ENCODE assay signal across 8 cellular contexts in the genomic region with DNA sequence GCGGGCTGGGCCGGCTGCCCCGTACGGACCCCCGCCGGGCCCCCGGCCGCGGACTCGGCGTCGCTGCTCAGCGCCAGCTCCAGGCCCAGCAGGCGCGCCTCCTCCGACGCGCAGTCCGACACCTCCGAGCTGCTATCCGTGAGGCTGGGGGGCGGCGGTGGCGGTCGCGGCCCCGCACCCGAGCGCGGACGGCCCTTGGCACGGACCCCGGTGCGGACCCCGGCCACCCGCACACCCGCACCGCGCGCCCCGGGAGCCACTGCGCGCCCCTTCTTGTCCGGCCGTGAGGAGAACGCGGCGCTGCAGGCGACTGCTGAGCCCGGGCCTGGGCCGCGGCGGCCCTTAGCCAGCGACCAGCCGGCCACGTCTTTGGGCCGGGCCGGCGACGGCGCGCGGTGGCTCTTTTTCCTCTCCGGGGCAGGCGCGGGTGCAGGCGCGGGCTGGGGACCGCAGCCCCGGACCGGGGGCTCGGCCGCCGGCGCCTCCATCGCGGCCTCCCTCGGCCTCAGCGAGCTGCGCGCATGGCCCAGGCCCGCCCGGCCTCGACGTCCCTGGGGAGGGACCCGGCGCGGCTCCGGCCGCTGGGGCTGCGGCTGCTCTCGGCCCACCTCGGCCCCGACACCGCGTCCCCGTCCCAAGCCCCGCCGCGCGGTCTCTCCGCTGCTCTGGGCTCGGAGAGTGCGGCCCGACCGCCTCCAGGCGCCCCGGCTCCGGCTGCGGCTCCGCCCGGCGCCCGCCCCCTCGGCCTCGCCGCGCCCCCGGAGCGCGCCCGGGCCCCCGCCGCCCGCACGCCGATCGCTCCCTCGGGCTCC. TPM values are rescaled to one million over a fixed set of nuclear protein-coding genes. Genes with fewer than 3 reads are reported as not detected.
A peak's percentile ranks its signal among the peaks of the same experiment; 100 is the strongest.
DNase-seq lines count a peak whose midpoint lies in the region; ATAC-seq and TF ChIP-seq lines count a peak whose summit lies in the region.

No MANE protein-coding gene starts in this region.

- POLR2A ChIA-PET in WTC11 (lab: Charles Lee): interaction anchor here (0.6 to 1.5 kb wide), 5 partner anchors 21 to 186 kb away, joined by 3 to 10 read pairs (median 4); a partner anchor contains a TSS

- peak; percentile 50 for DNase-seq in NCI-H748 (lab: John Stamatoyannopoulos, UW; ENCODE audit: unreplicated experiment)
- no peak for DNase-seq in NCI-H748 treated with DMSO at 0.1 percent for 48 hours (lab: John Stamatoyannopoulos, UW)
- peak; percentile 31 for DNase-seq in WTC11 (ENCODE audit: low spot score)
- DNase-seq in left colon: peak in 1 of 2 donors; percentile 41
- DNase-seq in uterus: no peak
- DNase-seq in NCI-H2171 treated with DMSO at 0.1 percent for 48 hours (lab: John Stamatoyannopoulos, UW): no peak
- no peak for DNase-seq in activated T-cell treated with anti-CD3 and anti-CD28 coated beads, Interleukin-2, amount 50 U/mL, for 24 hours

- no peak overlapping the region for H3K27ac Mint-ChIP-seq in WTC11
- no peak overlapping the region for H3K27ac Mint-ChIP-seq in activated T-cell treated with anti-CD3 and anti-CD28 coated beads, Interleukin-2, amount 50 U/mL, for 24 hours

- intact Hi-C loops in left colon (cut with DNase I, micrococcal nuclease) (no loop called here), uterus (cut with DNase I; ENCODE audit: low total_unique reads) (no loop called here)

- H3K9me3 Mint-ChIP-seq in WTC11: no peaks in the 10 kb centered on the region
- no peaks in the 10 kb centered on the region for H3K9me3 Mint-ChIP-seq in activated T-cell treated with anti-CD3 and anti-CD28 coated beads, Interleukin-2, amount 50 U/mL, for 24 hours

- TF ChIP-seq POLR2A in uterus (IDR thresholded peaks at IDR 0.05): peak; percentile 46 to 58

- peaks cover 46% of the 10 kb centered on the region for H3K4me1 Mint-ChIP-seq in WTC11
- peaks cover 5% of the 10 kb centered on the region for H3K4me1 Mint-ChIP-seq in activated T-cell treated with anti-CD3 and anti-CD28 coated beads, Interleukin-2, amount 50 U/mL, for 24 hours (ENCODE audit: low read depth)

- H3K27ac ChIP-seq in uterus: peak overlapping the region; percentile 94 to 96

- H3K9me3 ChIP-seq in uterus: no peaks in the 10 kb centered on the region

- CTCF ChIA-PET in WTC11 (lab: Charles Lee): interaction anchor here (0.6 to 7.6 kb wide), 32 partner anchors 8 to 249 kb away, joined by 3 to 89 read pairs (median 6); a partner anchor contains a TSS

- ATAC-seq in HG02885 (IDR thresholded peaks at IDR 0.05; ENCODE audit: poor library complexity, unreplicated experiment): peak; percentile 52
- peak; percentile 11 for ATAC-seq in WTC11
- peak; percentile 0 for ATAC-seq in left colon

- no peak overlapping the region for H3K4me3 Mint-ChIP-seq in WTC11
- no peak overlapping the region for H3K4me3 Mint-ChIP-seq in activated T-cell treated with anti-CD3 and anti-CD28 coated beads, Interleukin-2, amount 50 U/mL, for 24 hours

- no peaks in the 10 kb centered on the region for H3K36me3 ChIP-seq in uterus

- H3K36me3 Mint-ChIP-seq in WTC11: no peaks in the 10 kb centered on the region
- H3K36me3 Mint-ChIP-seq in activated T-cell treated with anti-CD3 and anti-CD28 coated beads, Interleukin-2, amount 50 U/mL, for 24 hours (ENCODE audit: low read depth): no peaks in the 10 kb centered on the region

- TF ChIP-seq CTCF in WTC11 (IDR thresholded peaks at IDR 0.05) (no peak), uterus (IDR thresholded peaks at IDR 0.05) (no peak)

- peaks cover 0 to 16% of the 10 kb centered on the region in 2 donors for H3K4me1 ChIP-seq in uterus

- no peaks in the 10 kb centered on the region for H3K27me3 ChIP-seq in uterus

- peaks cover 18% of the 10 kb centered on the region for H3K27me3 Mint-ChIP-seq in WTC11 (ENCODE audit: low read depth)
- peaks cover 32% of the 10 kb centered on the region for H3K27me3 Mint-ChIP-seq in activated T-cell treated with anti-CD3 and anti-CD28 coated beads, Interleukin-2, amount 50 U/mL, for 24 hours

- peak overlapping the region; percentile 45 to 71 for H3K4me3 ChIP-seq in uterus

TF ChIP-seq in WTC11, 78 proteins besides CTCF, POLR2A, EP300 and RAD21:
- TF ChIP-seq, protein P1, sequence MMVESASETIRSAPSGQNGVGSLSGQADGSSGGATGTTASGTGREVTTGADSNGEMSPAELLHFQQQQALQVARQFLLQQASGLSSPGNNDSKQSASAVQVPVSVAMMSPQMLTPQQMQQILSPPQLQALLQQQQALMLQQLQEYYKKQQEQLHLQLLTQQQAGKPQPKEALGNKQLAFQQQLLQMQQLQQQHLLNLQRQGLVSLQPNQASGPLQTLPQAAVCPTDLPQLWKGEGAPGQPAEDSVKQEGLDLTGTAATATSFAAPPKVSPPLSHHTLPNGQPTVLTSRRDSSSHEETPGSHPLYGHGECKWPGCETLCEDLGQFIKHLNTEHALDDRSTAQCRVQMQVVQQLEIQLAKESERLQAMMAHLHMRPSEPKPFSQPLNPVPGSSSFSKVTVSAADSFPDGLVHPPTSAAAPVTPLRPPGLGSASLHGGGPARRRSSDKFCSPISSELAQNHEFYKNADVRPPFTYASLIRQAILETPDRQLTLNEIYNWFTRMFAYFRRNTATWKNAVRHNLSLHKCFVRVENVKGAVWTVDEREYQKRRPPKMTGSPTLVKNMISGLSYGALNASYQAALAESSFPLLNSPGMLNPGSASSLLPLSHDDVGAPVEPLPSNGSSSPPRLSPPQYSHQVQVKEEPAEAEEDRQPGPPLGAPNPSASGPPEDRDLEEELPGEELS (CRISPR knock-in tag; IDR thresholded peaks at IDR 0.05): peak; percentile 30; the same call in 1 of the 2 replicates
- TF ChIP-seq SMAD3 (CRISPR knock-in tag; IDR thresholded peaks at IDR 0.05; ENCODE audit: borderline replicate concordance) (no peak), TEAD1 (CRISPR knock-in tag; IDR thresholded peaks at IDR 0.05) (0 out of 2 replicates have a peak, but pooled peaks have one; percentile 10)
- TF ChIP-seq, protein P2, sequence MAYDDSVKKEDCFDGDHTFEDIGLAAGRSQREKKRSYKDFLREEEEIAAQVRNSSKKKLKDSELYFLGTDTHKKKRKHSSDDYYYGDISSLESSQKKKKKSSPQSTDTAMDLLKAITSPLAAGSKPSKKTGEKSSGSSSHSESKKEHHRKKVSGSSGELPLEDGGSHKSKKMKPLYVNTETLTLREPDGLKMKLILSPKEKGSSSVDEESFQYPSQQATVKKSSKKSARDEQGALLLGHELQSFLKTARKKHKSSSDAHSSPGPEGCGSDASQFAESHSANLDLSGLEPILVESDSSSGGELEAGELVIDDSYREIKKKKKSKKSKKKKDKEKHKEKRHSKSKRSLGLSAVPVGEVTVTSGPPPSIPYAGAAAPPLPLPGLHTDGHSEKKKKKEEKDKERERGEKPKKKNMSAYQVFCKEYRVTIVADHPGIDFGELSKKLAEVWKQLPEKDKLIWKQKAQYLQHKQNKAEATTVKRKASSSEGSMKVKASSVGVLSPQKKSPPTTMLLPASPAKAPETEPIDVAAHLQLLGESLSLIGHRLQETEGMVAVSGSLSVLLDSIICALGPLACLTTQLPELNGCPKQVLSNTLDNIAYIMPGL (CRISPR knock-in tag; IDR thresholded peaks at IDR 0.05): 0 out of 2 replicates have a peak, but pooled peaks have one; percentile 15
TF ChIP-seq in WTC11: peak in this region for 3.

RNA-seq across cellular contexts. Expression of a gene that starts 12.9 kb away (rescaled TPM):
- 0.09 to 0.25 TPM (median 0.17 TPM) in 3 replicates for total RNA-seq in WTC11 (2021)
- total RNA-seq in left colon: 10 to 100 TPM; 25.2 to 27.7 TPM
- 1 to 10 TPM in 2 of 4 donors, not detected in 2; 1.0 TPM for total RNA-seq in uterus

Comparison
In these comparisons a context has a peak if more than half of its experiments do, and no peak if none do; other contexts are left out.
1. DNase-seq: peak in NCI-H748 (single experiment) and WTC11 (single experiment); none in NCI-H748 treated with DMSO at 0.1 percent for 48 hours (single experiment), uterus (0 of 2), NCI-H2171 treated with DMSO at 0.1 percent for 48 hours (single experiment) and activated T-cell treated with anti-CD3 and anti-CD28 coated beads, Interleukin-2, amount 50 U/mL, for 24 hours (single experiment).
2. ATAC-seq: peak in every context shown above with its lines; median percentile 52 in HG02885; 11 in WTC11; 0 in left colon.
3. RNA of a gene that starts 12.9 kb away (total RNA-seq): 25.2 to 27.7 TPM in left colon; 1.0 TPM in uterus and 0.09 to 0.25 TPM in WTC11; every median in the first group is over 10 times any median in the second.